17 cellular contexts compared by ENCODE assay signal in the genomic region with DNA sequence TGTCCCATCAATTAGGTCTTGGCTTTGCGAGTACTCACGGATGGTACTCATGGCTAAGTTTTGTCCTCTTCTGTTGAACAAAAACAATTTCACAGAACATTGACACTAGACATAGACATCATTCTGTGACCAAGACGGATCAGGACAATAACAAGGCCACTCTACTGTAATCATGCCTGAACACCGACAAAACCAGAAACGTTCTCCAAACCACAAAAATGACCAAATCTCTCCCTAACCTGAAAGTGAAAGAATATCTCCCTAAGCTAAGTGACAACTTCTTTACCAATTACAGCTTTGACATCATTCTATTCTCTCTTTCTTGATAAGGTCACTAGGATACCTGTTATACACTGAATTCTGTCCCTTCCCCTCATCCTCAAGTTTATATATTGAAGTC. TPM values are rescaled to one million over a fixed set of nuclear protein-coding genes. Genes with fewer than 3 reads are reported as not detected.
DNase-seq lines count a peak whose midpoint lies in the region; ATAC-seq, FAIRE-seq and TF ChIP-seq lines count a peak whose summit lies in the region.
"Had no signal": no experiment of that assay in that cellular context is flagged by ENCODE, and none has a peak within 500 bp of the region (broad histone marks: within the 10 kb centered on the region; RNA-seq: fewer than 3 reads in every experiment).

No MANE protein-coding gene starts in this region.

- H3K4me1 Mint-ChIP-seq in T-helper 17 cell: peaks cover 4% of the 10 kb centered on the region
- H3K4me1 Mint-ChIP-seq in stimulated activated memory B cell treated with anti-CD40 and anti-IgM and Interleukin-4, amounts not matched to agents 10 μg/mL and 1 μg/mL and 100 μg/mL, for 72 hours: peaks cover 11% of the 10 kb centered on the region

- H2AFZ ChIP-seq in MM.1S (ENCODE audit: low read length): no peak overlapping the region
- H2AFZ ChIP-seq: GM23248 had no signal

- no peak overlapping the region for H3K4me3 Mint-ChIP-seq in T-helper 17 cell
- H3K4me3 Mint-ChIP-seq in stimulated activated memory B cell treated with anti-CD40 and anti-IgM and Interleukin-4, amounts not matched to agents 10 μg/mL and 1 μg/mL and 100 μg/mL, for 72 hours: no peak overlapping the region
- H3K4me3 Mint-ChIP-seq: CD4-positive, alpha-beta T cell had no signal

- no peaks in the 10 kb centered on the region for H3K79me2 ChIP-seq in MM.1S (ENCODE audit: low read length)

- no peaks in the 10 kb centered on the region for H3K9me3 ChIP-seq in MM.1S (replicated peaks; ENCODE audit: insufficient read depth, low read length)
- no peaks in the 10 kb centered on the region for H3K9me3 ChIP-seq in T-helper 17 cell (ENCODE audit: control insufficient read depth, low read length, poor library complexity, severe bottlenecking)
- H3K9me3 ChIP-seq: BE2C, Caco-2, HAP-1 had no signal

- H3K36me3 ChIP-seq in MM.1S (replicated peaks; ENCODE audit: insufficient read depth, low read length): no peaks in the 10 kb centered on the region
- H3K36me3 ChIP-seq: BE2C, HAP-1 had no signal

- H3K9me3 Mint-ChIP-seq in stimulated activated memory B cell treated with anti-CD40 and anti-IgM and Interleukin-4, amounts not matched to agents 10 μg/mL and 1 μg/mL and 100 μg/mL, for 72 hours: peaks cover 6% of the 10 kb centered on the region
- H3K9me3 Mint-ChIP-seq: CD4-positive, alpha-beta T cell had no signal

- peak overlapping the region; percentile 61 for H3K4me2 ChIP-seq in MM.1S (ENCODE audit: low read depth, low read length)

- peaks cover 25% of the 10 kb centered on the region for H3K27me3 Mint-ChIP-seq in T-helper 17 cell
- peaks cover 8% of the 10 kb centered on the region for H3K27me3 Mint-ChIP-seq in stimulated activated memory B cell treated with anti-CD40 and anti-IgM and Interleukin-4, amounts not matched to agents 10 μg/mL and 1 μg/mL and 100 μg/mL, for 72 hours

- H3K9me2 ChIP-seq in MM.1S (replicated peaks; ENCODE audit: insufficient read depth, low read length): no peaks in the 10 kb centered on the region

- DNase-seq in GM12892 (ENCODE audit: insufficient read length): no peak
- DNase-seq in MM.1S: peak; percentile 80
- no peak for DNase-seq in T-helper 17 cell
- DNase-seq in NCI-H1436 treated with DMSO at 0.1 percent for 48 hours (lab: John Stamatoyannopoulos, UW): no peak
- no peak for DNase-seq in SKM-1 treated with dmso at 0.1 percent for 144 hours (lab: John Stamatoyannopoulos, UW; ENCODE audit: unreplicated experiment)
- no peak for DNase-seq in NCI-H446 treated with DMSO at 0.1 percent for 48 hours (lab: John Stamatoyannopoulos, UW)
- DNase-seq: ACHN; BE2C; C1 segment of cervical spinal cord; Caco-2; CD4-positive, alpha-beta T cell; GM23248 had no signal

- peaks cover 23% of the 10 kb centered on the region for H3F3A ChIP-seq in MM.1S (ENCODE audit: insufficient read depth, low read length)

- no peak for TF ChIP-seq POLR2A in GM12892 (IDR thresholded peaks at IDR 0.05; ENCODE audit: low read depth, low read length)

- peak overlapping the region; percentile 43 for H3K27ac Mint-ChIP-seq in T-helper 17 cell
- H3K27ac Mint-ChIP-seq in stimulated activated memory B cell treated with anti-CD40 and anti-IgM and Interleukin-4, amounts not matched to agents 10 μg/mL and 1 μg/mL and 100 μg/mL, for 72 hours: peak overlapping the region; percentile 17
- H3K27ac Mint-ChIP-seq: CD4-positive, alpha-beta T cell had no signal

- H3K27ac ChIP-seq in MM.1S (ENCODE audit: low read length): peak overlapping the region; percentile 24; the same call in 1 of the 2 replicates
- H3K27ac ChIP-seq: GM23248 had no signal

- FAIRE-seq in GM12892 (lab: Jason Lieb, UNC): peak; percentile 51
- FAIRE-seq: A204.1, D721Med, G401.6 had no signal

- ATAC-seq in T-helper 17 cell: no peak
- ATAC-seq in stimulated activated memory B cell treated with anti-CD40 and anti-IgM and Interleukin-4, amounts not matched to agents 10 μg/mL and 1 μg/mL and 100 μg/mL, for 72 hours: no peak

- H3K4me1 ChIP-seq in MM.1S (ENCODE audit: low read length): peaks cover 34% of the 10 kb centered on the region
- H3K4me1 ChIP-seq: BE2C, Caco-2, HAP-1 had no signal

- no peaks in the 10 kb centered on the region for H4K20me1 ChIP-seq in MM.1S (ENCODE audit: insufficient read depth, low read length)

- no peak for TF ChIP-seq CTCF in MM.1S (IDR thresholded peaks at IDR 0.05; ENCODE audit: low read length)

- no peaks in the 10 kb centered on the region for H3K27me3 ChIP-seq in MM.1S (replicated peaks; ENCODE audit: insufficient read depth, low read length)
- H3K27me3 ChIP-seq: BE2C had no signal

- H3K36me3 Mint-ChIP-seq in T-helper 17 cell (ENCODE audit: low read depth): no peaks in the 10 kb centered on the region
- H3K36me3 Mint-ChIP-seq in stimulated activated memory B cell treated with anti-CD40 and anti-IgM and Interleukin-4, amounts not matched to agents 10 μg/mL and 1 μg/mL and 100 μg/mL, for 72 hours: no peaks in the 10 kb centered on the region

- no peak overlapping the region for H3K9ac ChIP-seq in MM.1S (ENCODE audit: low read length)
- H3K9ac ChIP-seq: GM23248 had no signal

- peak overlapping the region; percentile 32; the same call in 1 of the 2 replicates for H3K4me3 ChIP-seq in MM.1S (ENCODE audit: low read length)
- H3K4me3 ChIP-seq: GM23248, HAP-1 had no signal

RNA-seq across cellular contexts. Expression of gene SLC2A12, which starts 40.0 kb away (rescaled TPM):
- polyA plus RNA-seq in GM12892 (2012; ENCODE audit: missing spikeins): 0.30 TPM
- total RNA-seq in T-helper 17 cell: not detected
- total RNA-seq: Caco-2; CD4-positive, alpha-beta T cell had no signal
